Comparison of ENCODE assay signal across 12 cellular contexts in the genomic region with DNA sequence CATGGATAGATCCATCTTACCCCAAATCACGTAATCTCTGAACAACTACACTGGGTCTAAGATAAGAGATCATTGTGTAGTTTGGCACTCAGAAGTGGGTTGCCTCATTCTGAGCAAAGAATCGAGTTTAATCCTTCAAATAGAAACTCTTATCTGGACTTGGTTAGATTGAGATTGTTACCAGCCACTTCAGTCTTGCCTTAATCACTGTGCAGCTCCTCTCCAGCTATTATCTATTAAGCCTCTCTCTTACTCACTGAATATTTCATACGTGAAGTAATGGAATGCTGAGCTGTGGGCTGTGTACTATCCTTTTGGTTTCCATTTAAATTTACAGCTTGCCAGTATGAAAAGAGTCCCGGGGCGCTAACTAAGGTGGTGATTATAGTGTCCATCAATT.
DNase-seq lines count a peak whose midpoint lies in the region; ATAC-seq and TF ChIP-seq lines count a peak whose summit lies in the region.
"Had no signal": no experiment of that assay in that cellular context is flagged by ENCODE, and none has a peak within 500 bp of the region (broad histone marks: within the 10 kb centered on the region; RNA-seq: fewer than 3 reads in every experiment).

No MANE protein-coding gene starts in this region.

- no peak overlapping the region for H4K12ac ChIP-seq in trophoblast cell (ENCODE audit: low read depth, low read length)

- no peak overlapping the region for H3K9ac ChIP-seq in trophoblast cell (ENCODE audit: low read length)

- H2BK120ac ChIP-seq in trophoblast cell (ENCODE audit: insufficient read depth, low read length, poor library complexity), result no peak overlapping the region

- H2AFZ ChIP-seq in trophoblast cell (ENCODE audit: insufficient read depth, low read length, poor library complexity), result no peak overlapping the region

- TF ChIP-seq CTCF in VCaP (conservative IDR thresholded peaks at IDR 0.05), result no peak

- no peak overlapping the region for H3K4me3 ChIP-seq in trophoblast cell (ENCODE audit: low read depth, low read length)

- H3K79me2 ChIP-seq in trophoblast cell (ENCODE audit: control insufficient read depth, insufficient read depth, low read length, poor library complexity), result no peaks in the 10 kb centered on the region

- no CpG with 5 or more reads among the region's 5 CpGs for WGBS in trophoblast cell (ENCODE audit: extremely low coverage, insufficient coverage, insufficient read length)

- no peak overlapping the region for H3K4me2 ChIP-seq in trophoblast cell (ENCODE audit: low read length)

- H4K8ac ChIP-seq in trophoblast cell (ENCODE audit: low read depth, low read length), result no peak overlapping the region

- no peak overlapping the region for H3K4ac ChIP-seq in trophoblast cell (ENCODE audit: low read depth, low read length)

- no peak overlapping the region for H2AK5ac ChIP-seq in trophoblast cell (ENCODE audit: low read length)

- no peak overlapping the region for H3K14ac ChIP-seq in trophoblast cell (ENCODE audit: low read length)

- peak overlapping the region; percentile 6 for H4K91ac ChIP-seq in trophoblast cell (ENCODE audit: low read depth, low read length)

- no peaks in the 10 kb centered on the region for H3K9me3 ChIP-seq in trophoblast cell (ENCODE audit: insufficient read depth, low read depth, low read length)

- H3K4me1 ChIP-seq in trophoblast cell (ENCODE audit: control insufficient read depth in 1 of 2, insufficient read depth in 2 of 2, low read length in 2 of 2), result no peaks in the 10 kb centered on the region

- peak; percentile 79 for DNase-seq in Daoy (ENCODE audit: low read depth)
- peak; percentile 65 for DNase-seq in glomerular visceral epithelial cell (ENCODE audit: extremely low spot score)
- DNase-seq in trophoblast cell, result peak; percentile 13 to 56
- no peak for DNase-seq in effector CD4-positive, alpha-beta T cell
- DNase-seq in stimulated activated CD4-positive, alpha-beta T cell treated with anti-CD3 and anti-CD28 coated beads, Interleukin-2, amount 100 ng/mL, for 48 hours, result no peak
- DNase-seq in NCI-H1048 (lab: John Stamatoyannopoulos, UW), result no peak
- DNase-seq: CD4-positive, alpha-beta memory T cell; foreskin melanocyte; NCI-H82; SIG-M5 had no signal

- no peak for ATAC-seq in HG02623 (IDR thresholded peaks at IDR 0.05; ENCODE audit: unreplicated experiment)

- H3K36me3 ChIP-seq in trophoblast cell (ENCODE audit: control insufficient read depth in 1 of 2, insufficient read depth in 2 of 2, low read length in 2 of 2), result no peaks in the 10 kb centered on the region

- no peaks in the 10 kb centered on the region for H3K79me1 ChIP-seq in trophoblast cell (ENCODE audit: low read length)

- H2BK12ac ChIP-seq in trophoblast cell (ENCODE audit: low read length), result no peak overlapping the region

- no peak overlapping the region for H2BK5ac ChIP-seq in trophoblast cell (ENCODE audit: low read depth, low read length, poor library complexity)

- H3K18ac ChIP-seq in trophoblast cell (ENCODE audit: low read length), result no peak overlapping the region

- H3K23ac ChIP-seq in trophoblast cell (ENCODE audit: low read length), result no peak overlapping the region

- peak overlapping the region; percentile 37; the same call in 1 of the 2 replicates for H3K27ac ChIP-seq in VCaP
- no peak overlapping the region for H3K27ac ChIP-seq in trophoblast cell (ENCODE audit: low read depth, low read length)

- no peaks in the 10 kb centered on the region for H3K27me3 ChIP-seq in trophoblast cell (ENCODE audit: insufficient read depth, low read length)

Comparison
In these comparisons a context has a peak if more than half of its experiments do, and no peak if none do; other contexts are left out.
1. DNase-seq: peak in Daoy (single experiment), glomerular visceral epithelial cell (single experiment) and trophoblast cell (2 of 2); none in effector CD4-positive, alpha-beta T cell (single experiment), stimulated activated CD4-positive, alpha-beta T cell treated with anti-CD3 and anti-CD28 coated beads, Interleukin-2, amount 100 ng/mL, for 48 hours (0 of 2) and NCI-H1048 (single experiment).